ENCODE assay signal across 12 cellular contexts in genomic region chr5:134917070-134917831, GRCh38. TPM values are rescaled to one million over a fixed set of nuclear protein-coding genes. Genes with fewer than 3 reads are reported as not detected.
A peak's percentile ranks its signal among the peaks of the same experiment; 100 is the strongest.
DNase-seq lines count a peak whose midpoint lies in the region; ATAC-seq and TF ChIP-seq lines count a peak whose summit lies in the region.
"Had no signal": no experiment of that assay in that cellular context is flagged by ENCODE, and none has a peak within 500 bp of the region (broad histone marks: within the 10 kb centered on the region; RNA-seq: fewer than 3 reads in every experiment).

No MANE protein-coding gene starts in this region.

- H3K27me3 ChIP-seq in BJ (ENCODE audit: control insufficient read depth, insufficient read depth, low read length) (no peaks in the 10 kb centered on the region), GM23338 (ENCODE audit: insufficient read depth) (no peaks in the 10 kb centered on the region)

- intact Hi-C loops in left colon (cut with DNase I, micrococcal nuclease), result no loop called here

- peak; percentile 97 for ATAC-seq in GM23338
- ATAC-seq in activated T-helper 17 cell treated with anti-CD3 and anti-CD28 coated beads, Interleukin-2, amount 50 U/mL, for 72 hours (replicated peaks), result no peak
- peak; percentile 81 for ATAC-seq in left colon
- ATAC-seq in GM21381 (IDR thresholded peaks at IDR 0.05; ENCODE audit: unreplicated experiment), result no peak

- no peak overlapping the region for H2AFZ ChIP-seq in GM23338

- POLR2A ChIA-PET in BJ (lab: Charles Lee), result interaction anchor here (0.6 kb wide), 1 partner anchor 30 kb away, joined by 3 read pairs; no protein-coding TSS in a partner anchor

- H3K27me3 Mint-ChIP-seq in GM23338 (ENCODE audit: insufficient read depth, low read depth, poor library complexity), result peaks cover 3% of the 10 kb centered on the region
- H3K27me3 Mint-ChIP-seq in activated T-helper 17 cell treated with anti-CD3 and anti-CD28 coated beads, Interleukin-2, amount 50 U/mL, for 72 hours, result no peaks in the 10 kb centered on the region
- H3K27me3 Mint-ChIP-seq: activated naive CD4-positive, alpha-beta T cell treated with anti-CD3 and anti-CD28 coated beads, Interleukin-2, amount 50 U/mL, for 24 hours had no signal

- H3F3A ChIP-seq in GM23338 (replicated peaks; ENCODE audit: low read depth), result no peaks in the 10 kb centered on the region; the same call in 1 of the 2 replicates

- peak; percentile 6; the same call in 1 of the 2 replicates for TF ChIP-seq CTCF in BJ (IDR thresholded peaks at IDR 0.05; ENCODE audit: insufficient read depth, low read depth, low read length)
- TF ChIP-seq CTCF in GM23338 (conservative IDR thresholded peaks at IDR 0.05; ENCODE audit: low read depth in 2 of 2), result peak; percentile 67 to 73

- no peak overlapping the region for H3K4me3 Mint-ChIP-seq in GM23338
- H3K4me3 Mint-ChIP-seq in activated T-helper 17 cell treated with anti-CD3 and anti-CD28 coated beads, Interleukin-2, amount 50 U/mL, for 72 hours, result no peak overlapping the region
- H3K4me3 Mint-ChIP-seq: activated naive CD4-positive, alpha-beta T cell treated with anti-CD3 and anti-CD28 coated beads, Interleukin-2, amount 50 U/mL, for 24 hours had no signal

- H4K20me1 ChIP-seq in GM23338 (replicated peaks; ENCODE audit: insufficient read depth), result peaks cover 18% of the 10 kb centered on the region

- H3K9me3 Mint-ChIP-seq in GM23338, result no peaks in the 10 kb centered on the region
- H3K9me3 Mint-ChIP-seq in activated T-helper 17 cell treated with anti-CD3 and anti-CD28 coated beads, Interleukin-2, amount 50 U/mL, for 72 hours, result no peaks in the 10 kb centered on the region
- H3K9me3 Mint-ChIP-seq: activated naive CD4-positive, alpha-beta T cell treated with anti-CD3 and anti-CD28 coated beads, Interleukin-2, amount 50 U/mL, for 24 hours had no signal

- H3K4me2 ChIP-seq in GM23338, result no peak overlapping the region

- peaks cover 20% of the 10 kb centered on the region for H3K36me3 Mint-ChIP-seq in GM23338 (ENCODE audit: low read depth)
- H3K36me3 Mint-ChIP-seq in activated T-helper 17 cell treated with anti-CD3 and anti-CD28 coated beads, Interleukin-2, amount 50 U/mL, for 72 hours (ENCODE audit: low read depth), result peaks cover 50% of the 10 kb centered on the region

- H3K36me3 ChIP-seq in BJ (ENCODE audit: control insufficient read depth, insufficient read depth, low read length), result peaks cover 5% of the 10 kb centered on the region; the same call in 1 of the 2 replicates
- H3K36me3 ChIP-seq in GM23338 (ENCODE audit: insufficient read depth), result peaks cover 4% of the 10 kb centered on the region; the same call in 1 of the 2 replicates

- CTCF ChIA-PET in BJ (lab: Yijun Ruan, JAX), result interaction anchor here (0.6 to 3.0 kb wide), 8 partner anchors 9 to 420 kb away, joined by 3 to 13 read pairs (median 4); partner anchors contain the start of gene PCBD2

- peaks cover 4% of the 10 kb centered on the region; the same call in 1 of the 3 replicates for H3K4me1 Mint-ChIP-seq in GM23338
- H3K4me1 Mint-ChIP-seq in activated T-helper 17 cell treated with anti-CD3 and anti-CD28 coated beads, Interleukin-2, amount 50 U/mL, for 72 hours, result peaks cover 25% of the 10 kb centered on the region

- H3K79me2 ChIP-seq in GM23338 (replicated peaks; ENCODE audit: insufficient read depth), result peaks cover 18% of the 10 kb centered on the region

- H3K9me2 ChIP-seq in GM23338 (ENCODE audit: insufficient read depth), result no peaks in the 10 kb centered on the region

- H3K4me3 ChIP-seq in BJ (ENCODE audit: low read depth, low read length), result no peak overlapping the region
- H3K4me3 ChIP-seq in GM23338, result no peak overlapping the region

- no peak overlapping the region for H3K27ac Mint-ChIP-seq in GM23338
- H3K27ac Mint-ChIP-seq in activated T-helper 17 cell treated with anti-CD3 and anti-CD28 coated beads, Interleukin-2, amount 50 U/mL, for 72 hours, result peak overlapping the region; percentile 73
- H3K27ac Mint-ChIP-seq: activated naive CD4-positive, alpha-beta T cell treated with anti-CD3 and anti-CD28 coated beads, Interleukin-2, amount 50 U/mL, for 24 hours had no signal

- no peaks in the 10 kb centered on the region; the same call in 1 of the 2 replicates for H3K4me1 ChIP-seq in GM23338 (ENCODE audit: insufficient read depth)

- H3K27ac ChIP-seq in GM23338 (ENCODE audit: low read depth), result no peak overlapping the region

- no peak for DNase-seq in BJ (ENCODE audit: low read depth)
- peak; percentile 70 for DNase-seq in GM23338 (ENCODE audit: low spot score)
- DNase-seq in left colon, result peak in 1 of 2 donors; percentile 30
- DNase-seq in amygdala (lab: John Stamatoyannopoulos, UW), result no peak
- no peak for DNase-seq in stimulated activated CD4-positive, alpha-beta T cell treated with anti-CD3 and anti-CD28 coated beads, Interleukin-4, amount 100 ng/mL, for 1 hour
- no peak for DNase-seq in retina
- DNase-seq: nucleus accumbens; stimulated activated CD4-positive, alpha-beta T cell treated with anti-CD3 and anti-CD28 coated beads, Interleukin-4, amount 100 ng/mL, for 4 hours had no signal

TF ChIP-seq in GM23338, 12 proteins besides CTCF, POLR2A, EP300 and RAD21 (continues in another document):
- no peak for TF ChIP-seq ZNF114 (CRISPR knock-in tag; IDR thresholded peaks at IDR 0.05)
- no peak for TF ChIP-seq EZH2 (IDR thresholded peaks at IDR 0.05; ENCODE audit: low read depth, unreplicated experiment)
- no peak for TF ChIP-seq CREB1 (CRISPR knock-in tag; IDR thresholded peaks at IDR 0.05; ENCODE audit: low read depth)
- TF ChIP-seq NANOG (IDR thresholded peaks at IDR 0.05; ENCODE audit: borderline replicate concordance), result no peak

RNA-seq across cellular contexts. Expression of gene PCBD2, which starts 12.3 kb away (rescaled TPM):
- polyA plus RNA-seq in BJ (2011; rRNA removed) (3.3 and 5.6 TPM in 2 replicates), GM23338 (2016; fragmentation: Nextera tagmentation; extraction: Ambion mirVana) (16.0 and 18.8 TPM in 2 replicates)
- polyA minus RNA-seq in BJ (2011; rRNA and poly(A)+ RNA removed), result 1.3 and 2.1 TPM in 2 replicates
- 8.3 and 8.7 TPM in 2 replicates for total RNA-seq in GM23338 (2014; rRNA removed; shearing (Covaris generic))
- total RNA-seq in activated T-helper 17 cell treated with anti-CD3 and anti-CD28 coated beads, Interleukin-2, amount 50 U/mL, for 72 hours, result 10 to 100 TPM in 1 of 2 donors, 1 to 10 TPM in 1; 7.8 to 11.2 TPM
- total RNA-seq in left colon, result 10 to 100 TPM; 14.6 to 17.6 TPM

RNA-seq across cellular contexts. Expression of gene TXNDC15, which starts 43.1 kb away (rescaled TPM):
- polyA plus RNA-seq in BJ (2011; rRNA removed) (124 and 178 TPM in 2 replicates), GM23338 (2016; fragmentation: Nextera tagmentation; extraction: Ambion mirVana) (26.5 and 28.5 TPM in 2 replicates)
- 46.2 and 53.9 TPM in 2 replicates for polyA minus RNA-seq in BJ (2011; rRNA and poly(A)+ RNA removed)
- total RNA-seq in GM23338 (2014; rRNA removed; shearing (Covaris generic)), result 24.4 and 30.7 TPM in 2 replicates
- total RNA-seq in activated T-helper 17 cell treated with anti-CD3 and anti-CD28 coated beads, Interleukin-2, amount 50 U/mL, for 72 hours, result 10 to 100 TPM; 32.5 to 38.8 TPM
- 10 to 100 TPM; 28.2 to 31.2 TPM for total RNA-seq in left colon

RNA-seq across cellular contexts. Expression of gene CATSPER3, which starts 50.5 kb away (rescaled TPM):
- polyA plus RNA-seq in BJ (2011; rRNA removed) (0.38 and 0.43 TPM in 2 replicates), GM23338 (2016; fragmentation: Nextera tagmentation; extraction: Ambion mirVana) (0.19 and 0.37 TPM in 2 replicates)
- 0.36 and 0.47 TPM in 2 replicates for polyA minus RNA-seq in BJ (2011; rRNA and poly(A)+ RNA removed)
- 0.74 TPM in 1 of 2 replicates, not detected in the other for total RNA-seq in GM23338 (2014; rRNA removed; shearing (Covaris generic))
- total RNA-seq in activated T-helper 17 cell treated with anti-CD3 and anti-CD28 coated beads, Interleukin-2, amount 50 U/mL, for 72 hours, result under 1 TPM; 0.50 to 0.82 TPM
- 1 to 10 TPM in 1 of 2 donors, under 1 TPM in 1; 0.70 to 1.1 TPM for total RNA-seq in left colon
- total RNA-seq: temporal lobe had no signal

Comparison
In these comparisons a context has a peak if more than half of its experiments do, and no peak if none do; other contexts are left out.
1. ATAC-seq: peak in GM23338 (single experiment) and left colon (single experiment); none in activated T-helper 17 cell treated with anti-CD3 and anti-CD28 coated beads, Interleukin-2, amount 50 U/mL, for 72 hours (single experiment) and GM21381 (single experiment).